ENCODE assay signal across 32 cellular contexts in genomic region chr2:94877129-94877528, GRCh38. TPM values are rescaled to one million over a fixed set of nuclear protein-coding genes. Genes with fewer than 3 reads are reported as not detected.
"Had no signal": no experiment of that assay in that cellular context is flagged by ENCODE, and none has a peak within 500 bp of the region (broad histone marks: within the 10 kb centered on the region; RNA-seq: fewer than 3 reads in every experiment).

No MANE protein-coding gene starts in this region.

- H3K9me3 ChIP-seq: stomach, suprapubic skin, testis, thoracic aorta, thyroid gland, tibial artery, tibial nerve, transverse colon, upper lobe of left lung, upper lobe of right lung, uterus, vagina had no signal

- H3K4me3 Mint-ChIP-seq: stimulated activated effector memory CD8-positive, alpha-beta T cell treated with anti-CD3 and anti-CD28 coated beads, Interleukin-12 subunit alpha, Interleukin-12 subunit beta, amount 100 ng/mL, for 72 hours; stimulated activated memory B cell treated with anti-CD40 and anti-IgM and Interleukin-4, amounts not matched to agents 10 μg/mL and 1 μg/mL and 100 μg/mL, for 72 hours; stimulated activated naive B cell treated with anti-CD40 and anti-IgM and Interleukin-4, amounts not matched to agents 10 μg/mL and 1 μg/mL and 100 μg/mL, for 72 hours; stimulated activated naive CD8-positive, alpha-beta T cell treated with anti-CD3 and anti-CD28 coated beads, Interleukin-15, amount 100 ng/mL, for 72 hours; stimulated activated naive CD8-positive, alpha-beta T cell treated with anti-CD3 and anti-CD28 coated beads, Interleukin-15, Interleukin-2, amounts not matched to agents 100 ng/mL and 50 ng/mL, for 24 hours; type B pancreatic cell had no signal

- H3K27me3 Mint-ChIP-seq: stimulated activated naive CD8-positive, alpha-beta T cell treated with anti-CD3 and anti-CD28 coated beads, Interleukin-15, Interleukin-2, amounts not matched to agents 100 ng/mL and 50 ng/mL, for 24 hours had no signal

- H3K4me3 ChIP-seq: stomach, suprapubic skin, testis, thoracic aorta, thyroid gland, tibial artery, tibial nerve, transverse colon, upper lobe of left lung, upper lobe of right lung, uterus, vagina had no signal

- ATAC-seq: stimulated activated effector memory CD8-positive, alpha-beta T cell treated with anti-CD3 and anti-CD28 coated beads, Interleukin-12 subunit alpha, Interleukin-12 subunit beta, amount 100 ng/mL, for 72 hours; stimulated activated memory B cell treated with anti-CD40 and anti-IgM and Interleukin-4, amounts not matched to agents 10 μg/mL and 1 μg/mL and 100 μg/mL, for 72 hours; stimulated activated naive B cell treated with anti-CD40 and anti-IgM and Interleukin-4, amounts not matched to agents 10 μg/mL and 1 μg/mL and 100 μg/mL, for 72 hours; stimulated activated naive CD8-positive, alpha-beta T cell treated with anti-CD3 and anti-CD28 coated beads, Interleukin-15, amount 100 ng/mL, for 72 hours; stimulated activated naive CD8-positive, alpha-beta T cell treated with anti-CD3 and anti-CD28 coated beads, Interleukin-15, Interleukin-2, amounts not matched to agents 100 U/mL and 50 U/mL, for 24 hours; upper lobe of right lung had no signal

- H3K4me1 Mint-ChIP-seq: stimulated activated effector memory CD8-positive, alpha-beta T cell treated with anti-CD3 and anti-CD28 coated beads, Interleukin-12 subunit alpha, Interleukin-12 subunit beta, amount 100 ng/mL, for 72 hours; stimulated activated memory B cell treated with anti-CD40 and anti-IgM and Interleukin-4, amounts not matched to agents 10 μg/mL and 1 μg/mL and 100 μg/mL, for 72 hours; stimulated activated naive CD8-positive, alpha-beta T cell treated with anti-CD3 and anti-CD28 coated beads, Interleukin-15, amount 100 ng/mL, for 72 hours had no signal

- H3K27ac Mint-ChIP-seq: stimulated activated effector memory CD8-positive, alpha-beta T cell treated with anti-CD3 and anti-CD28 coated beads, Interleukin-12 subunit alpha, Interleukin-12 subunit beta, amount 100 ng/mL, for 72 hours; stimulated activated memory B cell treated with anti-CD40 and anti-IgM and Interleukin-4, amounts not matched to agents 10 μg/mL and 1 μg/mL and 100 μg/mL, for 72 hours; stimulated activated naive B cell treated with anti-CD40 and anti-IgM and Interleukin-4, amounts not matched to agents 10 μg/mL and 1 μg/mL and 100 μg/mL, for 72 hours; stimulated activated naive CD8-positive, alpha-beta T cell treated with anti-CD3 and anti-CD28 coated beads, Interleukin-15, Interleukin-2, amounts not matched to agents 100 ng/mL and 50 ng/mL, for 24 hours; type B pancreatic cell had no signal

- H3K27ac ChIP-seq: stomach, suprapubic skin, testis, thoracic aorta, thyroid gland, tibial artery, tibial nerve, transverse colon, upper lobe of left lung, upper lobe of right lung, uterus, vagina had no signal

- H3K27me3 ChIP-seq: testis, thyroid gland, upper lobe of left lung, uterus, vagina had no signal

- H3K4me1 ChIP-seq: suprapubic skin, testis, tibial nerve, transverse colon, upper lobe of right lung, uterus, vagina had no signal

- H3K9me3 Mint-ChIP-seq: stimulated activated effector memory CD8-positive, alpha-beta T cell treated with anti-CD3 and anti-CD28 coated beads, Interleukin-12 subunit alpha, Interleukin-12 subunit beta, amount 100 ng/mL, for 72 hours; stimulated activated memory B cell treated with anti-CD40 and anti-IgM and Interleukin-4, amounts not matched to agents 10 μg/mL and 1 μg/mL and 100 μg/mL, for 72 hours; stimulated activated naive B cell treated with anti-CD40 and anti-IgM and Interleukin-4, amounts not matched to agents 10 μg/mL and 1 μg/mL and 100 μg/mL, for 72 hours; stimulated activated naive CD8-positive, alpha-beta T cell treated with anti-CD3 and anti-CD28 coated beads, Interleukin-15, amount 100 ng/mL, for 72 hours; stimulated activated naive CD8-positive, alpha-beta T cell treated with anti-CD3 and anti-CD28 coated beads, Interleukin-15, Interleukin-2, amounts not matched to agents 100 ng/mL and 50 ng/mL, for 24 hours; type B pancreatic cell had no signal

- H3K36me3 Mint-ChIP-seq: stimulated activated effector memory CD8-positive, alpha-beta T cell treated with anti-CD3 and anti-CD28 coated beads, Interleukin-12 subunit alpha, Interleukin-12 subunit beta, amount 100 ng/mL, for 72 hours; stimulated activated memory B cell treated with anti-CD40 and anti-IgM and Interleukin-4, amounts not matched to agents 10 μg/mL and 1 μg/mL and 100 μg/mL, for 72 hours; stimulated activated naive B cell treated with anti-CD40 and anti-IgM and Interleukin-4, amounts not matched to agents 10 μg/mL and 1 μg/mL and 100 μg/mL, for 72 hours; type B pancreatic cell had no signal

- H3K36me3 ChIP-seq: stomach, suprapubic skin, thoracic aorta, thyroid gland, tibial artery, tibial nerve, transverse colon, upper lobe of left lung, upper lobe of right lung, uterus, vagina had no signal

- DNase-seq: stimulated activated CD4-positive, alpha-beta T cell treated with anti-CD3 and anti-CD28 coated beads, Interleukin-2, amount 100 ng/mL, for 48 hours; stimulated activated CD4-positive, alpha-beta T cell treated with anti-CD3 and anti-CD28 coated beads, Interleukin-4, amount 100 ng/mL, for 1 hour; stimulated activated CD4-positive, alpha-beta T cell treated with anti-CD3 and anti-CD28 coated beads, Interleukin-4, amount 100 ng/mL, for 24 hours; stimulated activated CD4-positive, alpha-beta T cell treated with anti-CD3 and anti-CD28 coated beads, Interleukin-4, amount 100 ng/mL, for 4 hours; stimulated activated CD8-positive, alpha-beta memory T cell treated with anti-CD3 and anti-CD28 coated beads, Interleukin-4, amount 100 ng/mL, for 48 hours; stimulated activated naive B cell treated with anti-CD40 and anti-IgM and Interleukin-4, amounts not matched to agents 10 μg/mL and 1 μg/mL and 100 μg/mL, for 72 hours; stimulated activated naive CD4-positive, alpha-beta T cell; stimulated activated naive CD4-positive, alpha-beta T cell treated with Interleukin-2 at 50 U/mL for 16 hours; stimulated activated naive CD8-positive, alpha-beta T cell treated with anti-CD3 and anti-CD28 coated beads, Interleukin-15, amount 100 ng/mL, for 72 hours; stimulated activated naive CD8-positive, alpha-beta T cell treated with anti-CD3 and anti-CD28 coated beads, Interleukin-15, Interleukin-2, amounts not matched to agents 100 U/mL and 50 U/mL, for 24 hours; stomach; substantia nigra; testis; thyroid gland; tibial artery; transverse colon; trophoblast cell; upper lobe of right lung; uterus had no signal

RNA-seq across cellular contexts. Expression of gene TEKT4, which starts 5.9 kb away (rescaled TPM):
- total RNA-seq: stomach, subcutaneous adipose tissue, suprapubic skin, temporal lobe, thoracic aorta, tibial nerve, transverse colon, upper lobe of right lung, ureter, urinary bladder, vagina had no signal
- polyA plus RNA-seq: stomach, urinary bladder had no signal
